Comparison of ENCODE assay signal across 9 cellular contexts in the genomic region with DNA sequence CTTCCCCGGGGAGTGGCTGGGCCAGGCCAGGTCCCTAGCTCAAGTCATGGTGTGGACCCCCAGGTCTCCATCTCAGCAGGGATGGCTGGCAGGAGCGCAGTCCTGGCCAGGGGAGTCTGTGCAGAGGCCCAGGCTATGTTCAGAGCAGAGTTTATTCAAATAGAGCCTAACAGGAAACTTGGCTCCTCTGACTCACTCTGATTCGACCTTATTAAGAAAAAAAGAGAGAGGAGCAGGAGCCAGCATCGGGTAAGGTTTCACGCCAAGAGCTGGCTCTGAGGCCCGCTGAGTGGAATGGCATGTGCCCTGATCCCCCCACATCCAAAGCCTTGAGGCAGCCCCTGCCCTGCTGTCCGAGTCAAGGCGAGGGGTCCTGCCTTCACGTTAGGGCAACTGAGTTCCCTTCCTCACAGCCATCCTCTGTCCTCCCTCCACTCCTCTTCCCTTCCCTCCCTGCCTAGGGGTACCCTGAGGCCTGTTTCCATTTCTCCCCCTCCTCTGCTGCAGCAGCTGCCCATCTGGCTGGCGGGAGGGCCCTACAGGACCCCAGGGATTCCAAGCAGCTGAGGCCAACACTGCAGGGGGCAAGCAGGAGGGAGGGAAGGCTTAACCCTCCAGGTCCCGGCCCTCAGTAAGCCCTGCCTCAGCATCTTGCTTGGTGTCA. TPM values are rescaled to one million over a fixed set of nuclear protein-coding genes. Genes with fewer than 3 reads are reported as not detected.
DNase-seq lines count a peak whose midpoint lies in the region; ATAC-seq, FAIRE-seq and TF ChIP-seq lines count a peak whose summit lies in the region.
"Had no signal": no experiment of that assay in that cellular context is flagged by ENCODE, and none has a peak within 500 bp of the region (broad histone marks: within the 10 kb centered on the region; RNA-seq: fewer than 3 reads in every experiment).

No MANE protein-coding gene starts in this region.

- no peak for FAIRE-seq in H54 (lab: Jason Lieb, UNC)

- intact Hi-C loops in lower lobe of right lung (cut with DNase I) (no loop called here), lower leg skin (cut with DNase I; ENCODE audit: low total_unique reads) (no loop called here)

- TF ChIP-seq CTCF in brain microvascular endothelial cell (IDR thresholded peaks at IDR 0.05; ENCODE audit: low read depth, low read length, missing control alignments): no peak
- TF ChIP-seq CTCF in lower lobe of right lung (IDR thresholded peaks at IDR 0.05): no peak
- TF ChIP-seq CTCF in thoracic aorta (IDR thresholded peaks at IDR 0.05): no peak
- no peak for TF ChIP-seq CTCF in lower leg skin (IDR thresholded peaks at IDR 0.05)

- no peak for ATAC-seq in lower lobe of right lung
- ATAC-seq in thoracic aorta (ENCODE audit: insufficient number of reproducible peaks, low FRiP score, low read depth): peak; percentile 33

- in situ Hi-C loops in brain microvascular endothelial cell (cut with HindIII; ENCODE audit: low pct_ligation_motif_present, low sequenced_read_pairs): no loop called here

- H3K27me3 ChIP-seq in NT2/D1 (ENCODE audit: insufficient read depth, insufficient read length): no peaks in the 10 kb centered on the region
- no peaks in the 10 kb centered on the region for H3K27me3 ChIP-seq in brain microvascular endothelial cell (replicated peaks)
- H3K27me3 ChIP-seq in lower lobe of right lung (ENCODE audit: low read depth): peaks cover 27% of the 10 kb centered on the region
- H3K27me3 ChIP-seq in thoracic aorta (replicated peaks; ENCODE audit: insufficient read depth): no peaks in the 10 kb centered on the region

- peaks cover 11% of the 10 kb centered on the region for H3K36me3 ChIP-seq in NT2/D1 (ENCODE audit: insufficient read depth, insufficient read length, low read length)
- H3K36me3 ChIP-seq in brain microvascular endothelial cell (replicated peaks): peaks cover 2% of the 10 kb centered on the region
- no peaks in the 10 kb centered on the region for H3K36me3 ChIP-seq in lower lobe of right lung
- peaks cover 4% of the 10 kb centered on the region for H3K36me3 ChIP-seq in thoracic aorta

- DNase-seq in H54 (ENCODE audit: insufficient read length, low spot score): peak; percentile 78
- no peak for DNase-seq in NT2/D1 (ENCODE audit: low read depth, low spot score)
- peak; percentile 62 for DNase-seq in brain microvascular endothelial cell
- DNase-seq in lower lobe of right lung: peak; percentile 28
- no peak for DNase-seq in thoracic aorta (ENCODE audit: low spot score)
- DNase-seq in central memory CD4-positive, alpha-beta T cell: no peak
- DNase-seq in NCI-H1048 (lab: John Stamatoyannopoulos, UW): no peak
- DNase-seq in lower leg skin (ENCODE audit: low spot score in 2 of 2): no peak

- H3K9me3 ChIP-seq in NT2/D1 (ENCODE audit: insufficient read depth, low read length): no peaks in the 10 kb centered on the region
- H3K9me3 ChIP-seq in lower lobe of right lung: no peaks in the 10 kb centered on the region
- H3K9me3 ChIP-seq in thoracic aorta: no peaks in the 10 kb centered on the region

- 11 to 14% methylated on average over 11 of the region's 11 CpGs for WGBS in lower leg skin, 2 donors

- H3K27ac ChIP-seq in brain microvascular endothelial cell: peak overlapping the region; percentile 68
- peak overlapping the region; percentile 65 for H3K27ac ChIP-seq in lower lobe of right lung
- peak overlapping the region; percentile 97 for H3K27ac ChIP-seq in thoracic aorta

- TF ChIP-seq POLR2A in H54 (IDR thresholded peaks at IDR 0.05; ENCODE audit: low read depth, low read length) (no peak), lower leg skin (IDR thresholded peaks at IDR 0.05) (no peak)

- H3K4me3 ChIP-seq in NT2/D1 (ENCODE audit: insufficient read length, low read depth) (no peak overlapping the region), brain microvascular endothelial cell (ENCODE audit: low read depth, low read length) (no peak overlapping the region), lower lobe of right lung (no peak overlapping the region), thoracic aorta (peak overlapping the region; percentile 85), lower leg skin (ENCODE audit: low read depth, poor library complexity, severe bottlenecking) (no peak overlapping the region)

- H3K4me1 ChIP-seq in NT2/D1 (ENCODE audit: insufficient read depth, insufficient read length) (peaks cover 50% of the 10 kb centered on the region), lower lobe of right lung (peaks cover 61% of the 10 kb centered on the region), thoracic aorta (ENCODE audit: control insufficient read depth in 1 of 2, low read depth in 2 of 2) (peaks cover 50 to 76% of the 10 kb centered on the region in 2 donors)

- H3K9ac ChIP-seq in NT2/D1 (ENCODE audit: insufficient read length, low read depth): peak overlapping the region; percentile 12

RNA-seq across cellular contexts. Expression of gene LOXL1, which starts 1.9 kb away (rescaled TPM):
- total RNA-seq in lower lobe of right lung: 7.6 TPM
- 100 to 1,000 TPM; 164 to 321 TPM for total RNA-seq in thoracic aorta
- 1 to 10 TPM; 4.6 to 8.2 (median 6.6) TPM for total RNA-seq in lower leg skin

RNA-seq across cellular contexts. Expression of gene TBC1D21, which starts 51.0 kb away (rescaled TPM):
- total RNA-seq in lower lobe of right lung (not detected), thoracic aorta (not detected), lower leg skin (not detected)
- total RNA-seq: SK-MEL-5 had no signal

Comparison
In these comparisons a context has a peak if more than half of its experiments do, and no peak if none do; other contexts are left out.
1. DNase-seq: peak in H54 (single experiment), brain microvascular endothelial cell (single experiment) and lower lobe of right lung (single experiment); none in NT2/D1 (single experiment), thoracic aorta (single experiment), central memory CD4-positive, alpha-beta T cell (single experiment), NCI-H1048 (single experiment) and lower leg skin (0 of 2).
2. RNA of gene LOXL1, which starts 1.9 kb away (total RNA-seq): 164 to 321 TPM in thoracic aorta; 7.6 TPM in lower lobe of right lung (single experiment) and 4.6 to 8.2 TPM in lower leg skin; every median in the first group is over 10 times any median in the second.
3. Peak in every context shown above with its lines, with median percentiles within 50 percentile points of each other: H3K27ac ChIP-seq.